Comparison of ENCODE assay signal across 14 cellular contexts in genomic region chr16:85510203-85510602, GRCh38.
DNase-seq lines count a peak whose midpoint lies in the region; ATAC-seq and TF ChIP-seq lines count a peak whose summit lies in the region.
"Had no signal": no experiment of that assay in that cellular context is flagged by ENCODE, and none has a peak within 500 bp of the region (broad histone marks: within the 10 kb centered on the region; RNA-seq: fewer than 3 reads in every experiment).

No MANE protein-coding gene starts in this region.

- H3K27me3 ChIP-seq in Caco-2 (replicated peaks; ENCODE audit: control insufficient read depth, insufficient read depth, low read length) (no peaks in the 10 kb centered on the region), ectodermal cell (ENCODE audit: control insufficient read depth, insufficient read depth, low read length, poor library complexity, severe bottlenecking) (no peaks in the 10 kb centered on the region)
- H3K27me3 ChIP-seq: BE2C had no signal

- H3K4me1 Mint-ChIP-seq in Caco-2 (ENCODE audit: low read depth, unreplicated experiment), result peaks cover 17% of the 10 kb centered on the region
- H3K4me1 Mint-ChIP-seq in neural crest cell, result peaks cover 38% of the 10 kb centered on the region
- H3K4me1 Mint-ChIP-seq: CD8-positive, alpha-beta memory T cell had no signal

- TF ChIP-seq CTCF in Caco-2 (IDR thresholded peaks at IDR 0.05; ENCODE audit: insufficient read depth in 1 of 2, low read depth in 1 of 2, low read length in 1 of 2, severe bottlenecking in 1 of 2, unreplicated experiment in 1 of 2), result no peak
- TF ChIP-seq CTCF in neural crest cell (conservative IDR thresholded peaks at IDR 0.05), result no peak

- H3K9me3 Mint-ChIP-seq in Caco-2 (ENCODE audit: unreplicated experiment) (no peaks in the 10 kb centered on the region), neural crest cell (no peaks in the 10 kb centered on the region)
- H3K9me3 Mint-ChIP-seq: CD8-positive, alpha-beta memory T cell; GM23338; H9 had no signal

- BruUV-seq in Caco-2 (replicated peaks; lab: Mats Ljungman, UMichigan), result no TSS peak

- H3K4me1 ChIP-seq in Caco-2 (peaks cover 25% of the 10 kb centered on the region), ectodermal cell (ENCODE audit: control insufficient read depth, insufficient read depth, low read length) (peaks cover 51% of the 10 kb centered on the region)

- peak overlapping the region; percentile 2 for H3K27ac Mint-ChIP-seq in Caco-2 (ENCODE audit: unreplicated experiment)
- H3K27ac Mint-ChIP-seq in neural crest cell (ENCODE audit: unreplicated experiment), result peak overlapping the region; percentile 67
- H3K27ac Mint-ChIP-seq: GM23338 had no signal

- 72 to 73% methylated on average over 13 of the region's 13 CpGs for WGBS in ectodermal cell, 2 experiments

- H3K4me3 Mint-ChIP-seq in Caco-2 (ENCODE audit: unreplicated experiment) (no peak overlapping the region), neural crest cell (no peak overlapping the region)
- H3K4me3 Mint-ChIP-seq: CD8-positive, alpha-beta memory T cell; GM23338; H9 had no signal

- H3K9me3 ChIP-seq in Caco-2 (no peaks in the 10 kb centered on the region), ectodermal cell (ENCODE audit: control insufficient read depth, low read length) (no peaks in the 10 kb centered on the region)
- H3K9me3 ChIP-seq: BE2C had no signal

- H3K36me3 Mint-ChIP-seq in Caco-2 (ENCODE audit: insufficient read depth, unreplicated experiment) (peaks cover 13% of the 10 kb centered on the region), neural crest cell (ENCODE audit: low read depth) (no peaks in the 10 kb centered on the region)
- H3K36me3 Mint-ChIP-seq: CD8-positive, alpha-beta memory T cell had no signal

- H3K27ac ChIP-seq in ectodermal cell (ENCODE audit: insufficient read depth, low read depth, low read length, poor library complexity, severe bottlenecking), result peak overlapping the region; percentile 23

- no peak for DNase-seq in Caco-2
- no peak for DNase-seq in neural crest cell (ENCODE audit: low read depth, low spot score)
- DNase-seq in NCI-H187 (lab: John Stamatoyannopoulos, UW), result no peak
- DNase-seq in NCI-H2196 treated with DMSO at 0.1 percent for 48 hours (lab: John Stamatoyannopoulos, UW; ENCODE audit: unreplicated experiment), result no peak
- no peak for DNase-seq in NCI-H446 treated with DMSO at 0.1 percent for 48 hours (lab: John Stamatoyannopoulos, UW)
- DNase-seq: BE2C; CD8-positive, alpha-beta memory T cell; DMS53; GF-D8; H9 had no signal

- H3K36me3 ChIP-seq in Caco-2 (ENCODE audit: control insufficient read depth, insufficient read depth, low read length), result no peaks in the 10 kb centered on the region
- no peaks in the 10 kb centered on the region for H3K36me3 ChIP-seq in ectodermal cell (ENCODE audit: control insufficient read depth, insufficient read depth, low read length)
- H3K36me3 ChIP-seq: BE2C had no signal

- CTCF ChIA-PET in Caco-2 (lab: Charles Lee), result interaction anchor here (1.5 kb wide), 1 partner anchor 8 kb away, joined by 3 read pairs; no protein-coding TSS in a partner anchor

- ATAC-seq in HG02610 (IDR thresholded peaks at IDR 0.05; ENCODE audit: unreplicated experiment), result no peak
- ATAC-seq: GM23338, HepG2 had no signal

- H3K4me3 ChIP-seq in Caco-2 (ENCODE audit: low read depth, low read length), result no peak overlapping the region
- H3K4me3 ChIP-seq in ectodermal cell (ENCODE audit: insufficient read depth, low read depth, low read length), result no peak overlapping the region
- H3K4me3 ChIP-seq: GM23338 had no signal

- no peaks in the 10 kb centered on the region for H3K27me3 Mint-ChIP-seq in Caco-2 (ENCODE audit: insufficient read depth, unreplicated experiment)
- no peaks in the 10 kb centered on the region for H3K27me3 Mint-ChIP-seq in neural crest cell (ENCODE audit: low read depth)

- intact Hi-C loops in Caco-2 (cut with micrococcal nuclease; ENCODE audit: unreplicated experiment), result no loop called here

- POLR2A ChIA-PET in Caco-2 (lab: Charles Lee), result no interaction called here
